In genomic region chr20:31860431-31861345, GRCh38 we compare ENCODE assay signal across 8 cellular contexts. TPM values are rescaled to one million over a fixed set of nuclear protein-coding genes. Genes with fewer than 3 reads are reported as not detected.
DNase-seq lines count a peak whose midpoint lies in the region; ATAC-seq and TF ChIP-seq lines count a peak whose summit lies in the region.

No MANE protein-coding gene starts in this region.

- intact Hi-C loops in Calu3 (cut with micrococcal nuclease; ENCODE audit: unreplicated experiment): no loop called here

- H3K4me3 ChIP-seq in SK-N-MC (peak overlapping the region; percentile 80), fibroblast of the aortic adventitia (ENCODE audit: low read depth, low read length) (peak overlapping the region; percentile 50), parathyroid adenoma (ENCODE audit: low read depth, low read length) (peak overlapping the region; percentile 68)

- peak overlapping the region; percentile 90 for H3K4me2 ChIP-seq in parathyroid adenoma (ENCODE audit: low read length)

- no peaks in the 10 kb centered on the region for H3K27me3 ChIP-seq in parathyroid adenoma (ENCODE audit: control insufficient read depth, insufficient read depth, low read length)

- TF ChIP-seq CTCF in Calu3 (IDR thresholded peaks at IDR 0.05; ENCODE audit: unreplicated experiment): no peak
- TF ChIP-seq CTCF in fibroblast of the aortic adventitia (IDR thresholded peaks at IDR 0.05; ENCODE audit: insufficient read depth, low read length): no peak
- TF ChIP-seq CTCF in parathyroid adenoma (IDR thresholded peaks at IDR 0.05): no peak

- no peaks in the 10 kb centered on the region for H3K36me3 ChIP-seq in SK-N-MC (ENCODE audit: insufficient read depth, low read length)
- no peaks in the 10 kb centered on the region for H3K36me3 ChIP-seq in parathyroid adenoma (ENCODE audit: control insufficient read depth, insufficient read depth, low read length)

- peak overlapping the region; percentile 76 for H2AFZ ChIP-seq in parathyroid adenoma

- ATAC-seq in HG02610 (IDR thresholded peaks at IDR 0.05; ENCODE audit: unreplicated experiment) (peak; percentile 21), HG02571 (IDR thresholded peaks at IDR 0.05; ENCODE audit: unreplicated experiment) (no peak), HG03196 (IDR thresholded peaks at IDR 0.05; ENCODE audit: unreplicated experiment) (no peak)

- no peaks in the 10 kb centered on the region for H3K9me3 Mint-ChIP-seq in Calu3 (ENCODE audit: low read depth, unreplicated experiment)

- CTCF ChIA-PET in Calu3 (lab: Charles Lee): interaction anchor here (0.7 to 1.2 kb wide), 6 partner anchors 11 to 672 kb away, joined by 3 to 5 read pairs (median 4); partner anchors contain the start of gene PDRG1

- peaks cover 16% of the 10 kb centered on the region for H3K4me1 Mint-ChIP-seq in Calu3 (ENCODE audit: low read depth, unreplicated experiment)

- peaks cover 39% of the 10 kb centered on the region for H3K4me1 ChIP-seq in parathyroid adenoma

- H3K9me3 ChIP-seq in SK-N-MC (ENCODE audit: low read depth, low read length): no peaks in the 10 kb centered on the region
- H3K9me3 ChIP-seq in parathyroid adenoma (ENCODE audit: control insufficient read depth, low read length): no peaks in the 10 kb centered on the region

- H3K27ac ChIP-seq in SK-N-MC (no peak overlapping the region), parathyroid adenoma (peak overlapping the region; percentile 97)

- no peak overlapping the region for H3K9ac ChIP-seq in SK-N-MC (ENCODE audit: insufficient read length)
- H3K9ac ChIP-seq in parathyroid adenoma: peak overlapping the region; percentile 47

- H3K36me3 Mint-ChIP-seq in Calu3 (ENCODE audit: insufficient read depth, unreplicated experiment): peaks cover 8% of the 10 kb centered on the region

- DNase-seq in Calu3 (peak; percentile 58), SK-N-MC (ENCODE audit: low read depth, low spot score) (no peak), fibroblast of the aortic adventitia (ENCODE audit: low read depth) (peak; percentile 48)
- no peak for DNase-seq in activated CD8-positive, alpha-beta memory T cell treated with anti-CD3 and anti-CD28 coated beads, Interleukin-2, amount 50 U/mL, for 48 hours

- no peak overlapping the region for H3K27ac Mint-ChIP-seq in Calu3 (ENCODE audit: unreplicated experiment)

- no peaks in the 10 kb centered on the region for H3K79me2 ChIP-seq in parathyroid adenoma

- no TSS peak for BruUV-seq in Calu3 (replicated peaks; lab: Mats Ljungman, UMichigan)

- H3K27me3 Mint-ChIP-seq in Calu3 (ENCODE audit: unreplicated experiment): no peaks in the 10 kb centered on the region

- peak overlapping the region; percentile 66 for H3K4me3 Mint-ChIP-seq in Calu3 (ENCODE audit: low read depth, unreplicated experiment)

RNA-seq across cellular contexts. Expression of gene DUSP15, which starts 9.6 kb away (rescaled TPM):
- total RNA-seq in Calu3 (2022) (0.47 TPM in 1 of 2 replicates, not detected in the other), fibroblast of the aortic adventitia (ENCODE audit: low replicate concordance) (9.9 TPM in 1 of 2 replicates, not detected in the other)

RNA-seq across cellular contexts. Expression of gene TTLL9, which starts 9.7 kb away (rescaled TPM):
- total RNA-seq in Calu3 (2022): not detected in 2 replicates
- total RNA-seq in fibroblast of the aortic adventitia (ENCODE audit: low replicate concordance): 0.09 and 0.41 TPM in 2 replicates

RNA-seq across cellular contexts. Expression of gene FOXS1, which starts 15.3 kb away (rescaled TPM):
- total RNA-seq in Calu3 (2022) (not detected in 2 replicates), fibroblast of the aortic adventitia (ENCODE audit: low replicate concordance) (2.3 TPM in 1 of 2 replicates, not detected in the other)

RNA-seq across cellular contexts. Expression of gene MYLK2, which starts 41.5 kb away (rescaled TPM):
- total RNA-seq in Calu3 (2022) (1.3 and 1.5 TPM in 2 replicates), fibroblast of the aortic adventitia (ENCODE audit: low replicate concordance) (0.18 TPM in 1 of 2 replicates, not detected in the other)

Comparison
In these comparisons a context has a peak if more than half of its experiments do, and no peak if none do; other contexts are left out.
1. DNase-seq: peak in Calu3 (single experiment) and fibroblast of the aortic adventitia (single experiment); none in SK-N-MC (single experiment) and activated CD8-positive, alpha-beta memory T cell treated with anti-CD3 and anti-CD28 coated beads, Interleukin-2, amount 50 U/mL, for 48 hours (single experiment).
2. Peak in every context shown above with its lines, with median percentiles within 50 percentile points of each other: H3K4me3 ChIP-seq.